In the genomic region with DNA sequence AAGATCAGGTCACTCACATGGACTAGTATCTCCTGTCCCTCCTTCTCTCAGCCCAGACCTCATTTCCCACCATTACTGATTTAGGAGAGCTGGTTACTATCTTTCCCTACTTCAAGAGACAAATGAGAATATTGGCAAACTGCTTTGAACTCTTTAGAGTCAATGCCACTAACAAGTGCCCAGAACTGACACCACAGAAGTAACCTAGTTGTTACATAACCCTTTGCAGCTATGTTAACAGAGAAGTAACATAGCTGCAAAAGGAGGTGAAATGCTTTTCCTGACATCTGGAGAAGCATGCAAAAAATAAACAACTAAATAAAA, we compare ENCODE assay signal across 17 cellular contexts. TPM values are rescaled to one million over a fixed set of nuclear protein-coding genes. Genes with fewer than 3 reads are reported as not detected.
DNase-seq lines count a peak whose midpoint lies in the region; ATAC-seq, FAIRE-seq and TF ChIP-seq lines count a peak whose summit lies in the region.
"Had no signal": no experiment of that assay in that cellular context is flagged by ENCODE, and none has a peak within 500 bp of the region (broad histone marks: within the 10 kb centered on the region; RNA-seq: fewer than 3 reads in every experiment).

No MANE protein-coding gene starts in this region.

- H3K27me3 ChIP-seq in keratinocyte (ENCODE audit: control insufficient read depth, extremely low read depth, insufficient read depth, low read length) (no peaks in the 10 kb centered on the region), thyroid gland (no peaks in the 10 kb centered on the region), endodermal cell (ENCODE audit: control insufficient read depth, insufficient read depth, low read length, poor library complexity, severe bottlenecking) (no peaks in the 10 kb centered on the region)
- H3K27me3 ChIP-seq: right lobe of liver, testis had no signal

- POLR2A ChIA-PET in activated CD4-positive, alpha-beta memory T cell treated with anti-CD3 and anti-CD28 coated beads, Interleukin-2, amount 10 ng/mL, durations not matched to agents 7 days and 5 days (lab: Charles Lee) = no interaction called here
- POLR2A ChIA-PET in activated CD4-positive, alpha-beta memory T cell treated with anti-CD3 and anti-CD28 coated beads for 36 hours (lab: Charles Lee) = no interaction called here

- peaks cover 18% of the 10 kb centered on the region for H3K4me1 Mint-ChIP-seq in activated CD4-positive, alpha-beta memory T cell treated with anti-CD3 and anti-CD28 coated beads, Interleukin-2, amount 10 ng/mL, durations not matched to agents 7 days and 5 days
- H3K4me1 Mint-ChIP-seq in activated CD4-positive, alpha-beta memory T cell treated with anti-CD3 and anti-CD28 coated beads for 36 hours (ENCODE audit: low read depth) = peaks cover 18% of the 10 kb centered on the region
- H3K4me1 Mint-ChIP-seq in T-helper 17 cell (peaks cover 18% of the 10 kb centered on the region), endodermal cell (peaks cover 15% of the 10 kb centered on the region)

- peak; percentile 33 for ATAC-seq in T-helper 17 cell

- peak overlapping the region; percentile 100 for H3K27ac ChIP-seq in keratinocyte (ENCODE audit: control insufficient read depth, insufficient read depth, low read length)
- H3K27ac ChIP-seq in thyroid gland = peak overlapping the region; percentile 81 to 90 (median 85)
- H3K27ac ChIP-seq in endodermal cell (ENCODE audit: low read depth, low read length) = no peak overlapping the region
- H3K27ac ChIP-seq: testis, WERI-Rb-1 had no signal

- TF ChIP-seq POLR2A in thyroid gland (IDR thresholded peaks at IDR 0.05) = no peak

- peak overlapping the region; percentile 91 for H3K4me2 ChIP-seq in keratinocyte (ENCODE audit: control insufficient read depth, extremely low read depth, insufficient read depth, low read depth, low read length)

- H3K4me1 ChIP-seq in keratinocyte (ENCODE audit: control insufficient read depth, extremely low read depth, insufficient read depth, low read length) (peaks cover 86% of the 10 kb centered on the region), thyroid gland (peaks cover 44 to 61% of the 10 kb centered on the region in 2 donors), endodermal cell (ENCODE audit: control insufficient read depth, insufficient read depth, low read length) (peaks cover 6% of the 10 kb centered on the region)
- H3K4me1 ChIP-seq: HAP-1, testis had no signal

- no peak overlapping the region for H3K4me3 Mint-ChIP-seq in activated CD4-positive, alpha-beta memory T cell treated with anti-CD3 and anti-CD28 coated beads, Interleukin-2, amount 10 ng/mL, durations not matched to agents 7 days and 5 days
- no peak overlapping the region for H3K4me3 Mint-ChIP-seq in activated CD4-positive, alpha-beta memory T cell treated with anti-CD3 and anti-CD28 coated beads for 36 hours
- H3K4me3 Mint-ChIP-seq in T-helper 17 cell = peak overlapping the region; percentile 73
- no peak overlapping the region for H3K4me3 Mint-ChIP-seq in endodermal cell

- intact Hi-C loops in activated CD4-positive, alpha-beta memory T cell treated with anti-CD3 and anti-CD28 coated beads for 36 hours (cut with micrococcal nuclease) = no loop called here
- intact Hi-C loops in thyroid gland (cut with DNase I) = no loop called here

- peaks cover 7% of the 10 kb centered on the region for H4K20me1 ChIP-seq in keratinocyte (ENCODE audit: control insufficient read depth, extremely low read depth, insufficient read depth, low read length)

- H3K36me3 ChIP-seq in keratinocyte (ENCODE audit: control insufficient read depth in 2 of 2, extremely low read depth in 1 of 2, insufficient read depth in 2 of 2, low read length in 2 of 2) (peaks cover 2 to 10% of the 10 kb centered on the region in 2 experiments), thyroid gland (no peaks in the 10 kb centered on the region), endodermal cell (ENCODE audit: control insufficient read depth, insufficient read depth, low read length) (no peaks in the 10 kb centered on the region)
- H3K36me3 ChIP-seq: HAP-1, right lobe of liver, WERI-Rb-1 had no signal

- peaks cover 84% of the 10 kb centered on the region for H3K79me2 ChIP-seq in keratinocyte (ENCODE audit: control insufficient read depth, insufficient read depth, low read length)

- no peak for FAIRE-seq in keratinocyte (lab: Jason Lieb, UNC)
- FAIRE-seq: endothelial cell of umbilical vein had no signal

- no peaks in the 10 kb centered on the region for H3K9me3 ChIP-seq in T-helper 17 cell (ENCODE audit: control insufficient read depth, low read length, poor library complexity, severe bottlenecking)
- H3K9me3 ChIP-seq in keratinocyte (ENCODE audit: control insufficient read depth, low read depth, low read length) = no peaks in the 10 kb centered on the region
- no peaks in the 10 kb centered on the region for H3K9me3 ChIP-seq in thyroid gland
- H3K9me3 ChIP-seq in endodermal cell (ENCODE audit: control insufficient read depth, low read length) = no peaks in the 10 kb centered on the region
- H3K9me3 ChIP-seq: HAP-1, right lobe of liver, testis had no signal

- H2AFZ ChIP-seq in keratinocyte (ENCODE audit: control insufficient read depth, low read length) = no peak overlapping the region

- TF ChIP-seq CTCF in keratinocyte (optimal IDR thresholded peaks at IDR 0.05 in 1 of 3, IDR thresholded peaks at IDR 0.05 in 1 of 3, conservative IDR thresholded peaks at IDR 0.05 in 1 of 3; ENCODE audit: extremely low read depth in 1 of 3, insufficient read depth in 2 of 3, low read length in 3 of 3) (no peak), thyroid gland (IDR thresholded peaks at IDR 0.05) (no peak), endodermal cell (conservative IDR thresholded peaks at IDR 0.05) (no peak)

- no peaks in the 10 kb centered on the region for H3K27me3 Mint-ChIP-seq in activated CD4-positive, alpha-beta memory T cell treated with anti-CD3 and anti-CD28 coated beads, Interleukin-2, amount 10 ng/mL, durations not matched to agents 7 days and 5 days
- H3K27me3 Mint-ChIP-seq in activated CD4-positive, alpha-beta memory T cell treated with anti-CD3 and anti-CD28 coated beads for 36 hours = no peaks in the 10 kb centered on the region
- H3K27me3 Mint-ChIP-seq in T-helper 17 cell (no peaks in the 10 kb centered on the region), endodermal cell (ENCODE audit: insufficient read depth) (peaks cover 2% of the 10 kb centered on the region)

- no peak for DNase-seq in activated CD4-positive, alpha-beta memory T cell treated with anti-CD3 and anti-CD28 coated beads, Interleukin-2, amount 10 ng/mL, durations not matched to agents 7 days and 5 days
- DNase-seq in activated CD4-positive, alpha-beta memory T cell treated with anti-CD3 and anti-CD28 coated beads for 36 hours = no peak
- DNase-seq in T-helper 17 cell (no peak), keratinocyte (ENCODE audit: low read depth, low spot score) (no peak), thyroid gland (no peak), NCI-H82 treated with DMSO at 0.1 percent for 48 hours (lab: John Stamatoyannopoulos, UW; ENCODE audit: unreplicated experiment) (no peak), endodermal cell (no peak), cerebellum (ENCODE audit: low spot score) (no peak)
- DNase-seq: COR-L47, MM.1S, NCI-H2081 treated with DMSO at 0.1 percent for 48 hours, SW 1271, testis, WERI-Rb-1 had no signal

- H3K36me3 Mint-ChIP-seq in activated CD4-positive, alpha-beta memory T cell treated with anti-CD3 and anti-CD28 coated beads, Interleukin-2, amount 10 ng/mL, durations not matched to agents 7 days and 5 days (ENCODE audit: low read depth) = no peaks in the 10 kb centered on the region
- H3K36me3 Mint-ChIP-seq in activated CD4-positive, alpha-beta memory T cell treated with anti-CD3 and anti-CD28 coated beads for 36 hours = no peaks in the 10 kb centered on the region
- H3K36me3 Mint-ChIP-seq in T-helper 17 cell (ENCODE audit: low read depth) (no peaks in the 10 kb centered on the region), endodermal cell (ENCODE audit: low read depth) (no peaks in the 10 kb centered on the region)

- H3K4me3 ChIP-seq in keratinocyte (ENCODE audit: control insufficient read depth in 2 of 3, extremely low read depth in 1 of 3, insufficient read depth in 2 of 3, low read depth in 1 of 3, low read length in 3 of 3) = peak overlapping the region in 2 of 3 experiments; percentile 0 to 53
- H3K4me3 ChIP-seq in thyroid gland (replicated peaks in 1 of 3) = no peak overlapping the region
- no peak overlapping the region for H3K4me3 ChIP-seq in endodermal cell (ENCODE audit: low read length)
- H3K4me3 ChIP-seq: HAP-1, right lobe of liver, testis had no signal

- CTCF ChIA-PET in activated CD4-positive, alpha-beta memory T cell treated with anti-CD3 and anti-CD28 coated beads, Interleukin-2, amount 10 ng/mL, durations not matched to agents 7 days and 5 days (lab: Charles Lee) = no interaction called here
- CTCF ChIA-PET in activated CD4-positive, alpha-beta memory T cell treated with anti-CD3 and anti-CD28 coated beads for 36 hours (lab: Charles Lee) = no interaction called here

- no peaks in the 10 kb centered on the region for H3K9me3 Mint-ChIP-seq in activated CD4-positive, alpha-beta memory T cell treated with anti-CD3 and anti-CD28 coated beads, Interleukin-2, amount 10 ng/mL, durations not matched to agents 7 days and 5 days
- H3K9me3 Mint-ChIP-seq in activated CD4-positive, alpha-beta memory T cell treated with anti-CD3 and anti-CD28 coated beads for 36 hours = no peaks in the 10 kb centered on the region
- no peaks in the 10 kb centered on the region for H3K9me3 Mint-ChIP-seq in endodermal cell

- H3K27ac Mint-ChIP-seq in activated CD4-positive, alpha-beta memory T cell treated with anti-CD3 and anti-CD28 coated beads, Interleukin-2, amount 10 ng/mL, durations not matched to agents 7 days and 5 days = peak overlapping the region; percentile 2
- no peak overlapping the region for H3K27ac Mint-ChIP-seq in activated CD4-positive, alpha-beta memory T cell treated with anti-CD3 and anti-CD28 coated beads for 36 hours
- H3K27ac Mint-ChIP-seq in T-helper 17 cell = peak overlapping the region; percentile 91
- no peak overlapping the region for H3K27ac Mint-ChIP-seq in endodermal cell

- dilution Hi-C loops in keratinocyte (cut with MboI; ENCODE audit: extremely low pct_ligation_motif_present, low sequenced_read_pairs) = no loop called here

- H3K9ac ChIP-seq in keratinocyte (ENCODE audit: control insufficient read depth, extremely low read depth, insufficient read depth, low read length) (peak overlapping the region; percentile 77), endodermal cell (ENCODE audit: extremely low read depth, low read length, poor library complexity, severe bottlenecking) (no peak overlapping the region)

- peaks cover 9% of the 10 kb centered on the region for H3K9me1 ChIP-seq in keratinocyte (ENCODE audit: control insufficient read depth, extremely low read depth, insufficient read depth, low read length)

RNA-seq across cellular contexts. Expression of a gene that starts 30.0 kb away (rescaled TPM):
- not detected for total RNA-seq in activated CD4-positive, alpha-beta memory T cell treated with anti-CD3 and anti-CD28 coated beads, Interleukin-2, amount 10 ng/mL, durations not matched to agents 7 days and 5 days
- under 1 TPM; 0.50 to 0.58 TPM for total RNA-seq in activated CD4-positive, alpha-beta memory T cell treated with anti-CD3 and anti-CD28 coated beads for 36 hours
- total RNA-seq in T-helper 17 cell (1 to 10 TPM; 1.9 to 3.8 TPM), thyroid gland (10 to 100 TPM; 12.9 to 23.0 (median 18.6) TPM), endodermal cell (1 to 10 TPM; 2.0 to 3.2 TPM), cerebellum (11.2 TPM)
- 26.6 to 71.8 TPM (median 51.7 TPM) in 3 replicates for polyA plus RNA-seq in keratinocyte
- polyA plus RNA-seq in keratinocyte (2011; ENCODE audit: low read depth) = 45.8 TPM
- 35.1 and 39.9 TPM in 2 replicates for polyA plus RNA-seq in keratinocyte (2011; cell fraction: cytosol; rRNA removed)
- 46.4 and 47.9 TPM in 2 replicates for polyA plus RNA-seq in keratinocyte (2011; cell fraction: nucleus; rRNA removed)
- polyA plus RNA-seq in keratinocyte (2012; ENCODE audit: low replicate concordance) = 45.8 and 70.2 TPM in 2 replicates
- polyA minus RNA-seq in keratinocyte = 42.6 to 126 TPM (median 65.6 TPM) in 3 replicates
- 76.2 TPM for polyA minus RNA-seq in keratinocyte (2011; cell fraction: cytosol; rRNA and poly(A)+ RNA removed)
- 66.3 and 93.9 TPM in 2 replicates for polyA minus RNA-seq in keratinocyte (2011; cell fraction: nucleus; rRNA and poly(A)+ RNA removed)
- polyA plus RNA-seq in endodermal cell (2013, experiment 1 of 2) = 0.75 TPM
- 0.66 TPM for polyA plus RNA-seq in endodermal cell (2013, experiment 2 of 2)

Comparison
In these comparisons a context has a peak if more than half of its experiments do, and no peak if none do; other contexts are left out.
1. H3K27ac Mint-ChIP-seq: peak in activated CD4-positive, alpha-beta memory T cell treated with anti-CD3 and anti-CD28 coated beads, Interleukin-2, amount 10 ng/mL, durations not matched to agents 7 days and 5 days (single experiment) and T-helper 17 cell (single experiment); none in activated CD4-positive, alpha-beta memory T cell treated with anti-CD3 and anti-CD28 coated beads for 36 hours (single experiment) and endodermal cell (single experiment).
2. H3K4me3 ChIP-seq: peak in keratinocyte (2 of 3); none in thyroid gland (0 of 3) and endodermal cell (single experiment).